Comparison of ENCODE assay signal across 8 cellular contexts in the genomic region with DNA sequence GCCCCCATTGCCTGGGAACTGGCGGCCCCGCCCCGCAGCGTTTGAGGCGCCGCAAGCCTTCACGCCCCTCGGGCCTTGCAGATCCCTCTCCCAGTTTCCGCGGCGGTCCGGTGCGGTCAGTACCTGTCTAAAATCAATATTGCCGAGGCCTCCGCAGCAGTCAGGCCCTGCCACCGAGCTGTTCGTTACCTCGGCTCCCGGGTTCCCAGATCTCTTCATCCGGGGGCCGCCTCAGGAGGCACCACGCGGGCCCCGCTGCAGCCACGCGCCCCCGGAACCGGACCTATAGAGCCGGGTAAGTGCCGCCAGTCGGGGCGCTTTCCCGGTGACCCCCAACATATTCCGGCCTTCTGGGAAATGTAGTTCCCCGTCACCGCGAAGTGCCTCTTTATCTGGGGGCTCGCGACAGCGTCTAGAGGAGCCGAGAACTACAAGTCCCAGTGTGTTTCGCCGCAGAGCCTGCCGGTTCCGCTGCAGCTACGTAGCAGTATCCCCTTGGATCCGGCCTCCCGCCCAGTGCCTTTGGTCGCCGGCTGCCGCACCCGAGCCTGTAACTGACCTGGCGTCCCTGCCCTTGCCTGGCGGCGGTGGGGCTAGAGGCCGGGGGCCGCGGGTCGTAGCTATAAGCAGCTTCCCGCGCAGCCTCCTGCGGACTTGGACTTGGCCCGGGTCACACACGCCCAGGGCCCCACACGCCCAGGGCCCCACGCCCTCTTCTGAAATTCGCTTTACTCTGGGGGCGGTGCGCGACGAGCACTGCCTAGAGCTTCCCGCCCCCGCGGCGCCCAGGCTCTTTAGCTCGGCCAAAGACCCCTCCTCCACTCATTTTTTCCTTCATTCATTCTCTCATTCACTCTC. TPM values are rescaled to one million over a fixed set of nuclear protein-coding genes. Genes with fewer than 3 reads are reported as not detected.
A peak's percentile ranks its signal among the peaks of the same experiment; 100 is the strongest.
DNase-seq lines count a peak whose midpoint lies in the region; ATAC-seq and TF ChIP-seq lines count a peak whose summit lies in the region.

A gene with protein sequence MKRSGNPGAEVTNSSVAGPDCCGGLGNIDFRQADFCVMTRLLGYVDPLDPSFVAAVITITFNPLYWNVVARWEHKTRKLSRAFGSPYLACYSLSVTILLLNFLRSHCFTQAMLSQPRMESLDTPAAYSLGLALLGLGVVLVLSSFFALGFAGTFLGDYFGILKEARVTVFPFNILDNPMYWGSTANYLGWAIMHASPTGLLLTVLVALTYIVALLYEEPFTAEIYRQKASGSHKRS (minus strand): TSS at position 301 of the 858 bp plus-strand sequence. CDS start 82 bp downstream, at position 219.

- H3K9me3 ChIP-seq in breast epithelium (no peaks in the 10 kb centered on the region), iPS-20b (ENCODE audit: insufficient read depth, low read depth, low read length) (no peaks in the 10 kb centered on the region)

- TF ChIP-seq CTCF in VCaP (conservative IDR thresholded peaks at IDR 0.05) (no peak), breast epithelium (IDR thresholded peaks at IDR 0.05) (no peak)

- H3K79me2 ChIP-seq in ACC112 (ENCODE audit: control insufficient read depth, insufficient read depth, low read length, unreplicated experiment), result peaks cover 14% of the 10 kb centered on the region

- H2AFZ ChIP-seq in ACC112 (ENCODE audit: low read length, unreplicated experiment), result peak within 1 kb of the TSS; percentile 57

- H3K27ac ChIP-seq in ACC112 (ENCODE audit: low read depth, low read length), result peak within 1 kb of the TSS; percentile 38
- peak within 1 kb of the TSS; percentile 81 for H3K27ac ChIP-seq in VCaP
- peak within 1 kb of the TSS; percentile 79 to 88 for H3K27ac ChIP-seq in breast epithelium
- peak within 1 kb of the TSS; percentile 21 for H3K27ac ChIP-seq in iPS-20b (ENCODE audit: low read length)
- H3K27ac ChIP-seq in skin epidermis, result peak within 1 kb of the TSS; percentile 61 to 97 (median 93)

- H3K36me3 ChIP-seq in ACC112 (ENCODE audit: insufficient read depth, low read length) (no peaks in the 10 kb centered on the region), breast epithelium (no peaks in the 10 kb centered on the region), iPS-20b (ENCODE audit: insufficient read depth, low read depth, low read length) (no peaks in the 10 kb centered on the region)

- intact Hi-C loops in breast epithelium (cut with DNase I; ENCODE audit: low total_unique reads), result no loop called here

- H3K9ac ChIP-seq in iPS-20b (ENCODE audit: low read depth, low read length), result peak within 1 kb of the TSS; percentile 89

- H3K4me3 ChIP-seq in ACC112 (ENCODE audit: low read depth, low read length), result peak within 1 kb of the TSS; percentile 80
- peak within 1 kb of the TSS; percentile 66 to 90 (median 71) for H3K4me3 ChIP-seq in breast epithelium
- peak within 1 kb of the TSS; percentile 84 for H3K4me3 ChIP-seq in iPS-20b (ENCODE audit: low read length)
- H3K4me3 ChIP-seq in skin epidermis, result peak within 1 kb of the TSS; percentile 67 to 94 (median 80)

- ATAC-seq in GM18870 (IDR thresholded peaks at IDR 0.05; ENCODE audit: unreplicated experiment), result peak; percentile 92
- peak; percentile 92 for ATAC-seq in HG03135 (IDR thresholded peaks at IDR 0.05; ENCODE audit: unreplicated experiment)

- DNase-seq in NCI-H2196 treated with DMSO at 0.1 percent for 48 hours (lab: John Stamatoyannopoulos, UW; ENCODE audit: unreplicated experiment), result peak; percentile 83
- DNase-seq in breast epithelium (ENCODE audit: low spot score in 2 of 2), result peak; percentile 95 to 97

- no peak for TF ChIP-seq POLR2A in breast epithelium (IDR thresholded peaks at IDR 0.05)

- H3K4me1 ChIP-seq in ACC112 (ENCODE audit: control insufficient read depth, insufficient read depth, low read length, unreplicated experiment) (peaks cover 16% of the 10 kb centered on the region), breast epithelium (peaks cover 11 to 18% of the 10 kb centered on the region in 2 donors), iPS-20b (ENCODE audit: insufficient read depth, low read length) (peaks cover 4% of the 10 kb centered on the region; the same call in 1 of the 2 replicates)

- H3K27me3 ChIP-seq in ACC112 (ENCODE audit: insufficient read depth, low read length), result no peaks in the 10 kb centered on the region
- no peaks in the 10 kb centered on the region for H3K27me3 ChIP-seq in breast epithelium
- no peaks in the 10 kb centered on the region for H3K27me3 ChIP-seq in iPS-20b (ENCODE audit: insufficient read depth, low read length)

RNA-seq across cellular contexts. Expression of the gene that starts here (rescaled TPM):
- total RNA-seq in breast epithelium, result 100 to 1,000 TPM in 1 of 3 donors, 10 to 100 TPM in 2; 37.3 to 151 (median 52.4) TPM

Comparison
In these comparisons a context has a peak if more than half of its experiments do, and no peak if none do; other contexts are left out.
1. Peak in every context shown above with its lines: DNase-seq, ATAC-seq, H3K4me3 ChIP-seq and H3K27ac ChIP-seq.
2. H3K27ac ChIP-seq: peak in every context shown above with its lines; median percentile 93 in skin epidermis; 84 in breast epithelium; 81 in VCaP; 38 in ACC112; 21 in iPS-20b.